In genomic region chr4:168387091-168387490, GRCh38 we compare ENCODE assay signal across 24 cellular contexts.
A peak's percentile ranks its signal among the peaks of the same experiment; 100 is the strongest.
DNase-seq lines count a peak whose midpoint lies in the region; ATAC-seq, FAIRE-seq and TF ChIP-seq lines count a peak whose summit lies in the region.
"Had no signal": no experiment of that assay in that cellular context is flagged by ENCODE, and none has a peak within 500 bp of the region (broad histone marks: within the 10 kb centered on the region; RNA-seq: fewer than 3 reads in every experiment).

No MANE protein-coding gene starts in this region.

- H3K79me2 ChIP-seq in endothelial cell of umbilical vein (ENCODE audit: control insufficient read depth, insufficient read depth, low read length) = no peaks in the 10 kb centered on the region

- H3K9me3 ChIP-seq in T-helper 17 cell (ENCODE audit: control insufficient read depth, low read length, poor library complexity, severe bottlenecking) (no peaks in the 10 kb centered on the region), endothelial cell of umbilical vein (replicated peaks; ENCODE audit: control insufficient read depth, insufficient read depth, low read length) (no peaks in the 10 kb centered on the region), transverse colon (no peaks in the 10 kb centered on the region)
- H3K9me3 ChIP-seq: BE2C had no signal

- no peaks in the 10 kb centered on the region for H3K9me3 Mint-ChIP-seq in central memory CD8-positive, alpha-beta T cell
- H3K9me3 Mint-ChIP-seq: CD8-positive, alpha-beta memory T cell; HFFc6 had no signal

- no peak for FAIRE-seq in endothelial cell of umbilical vein (lab: Jason Lieb, UNC)
- FAIRE-seq: A204.1, GM12878, GM19239, H54, HTR-8/SVneo had no signal

- no peaks in the 10 kb centered on the region for H3K9me1 ChIP-seq in endothelial cell of umbilical vein (replicated peaks; ENCODE audit: control insufficient read depth, extremely low read depth, insufficient read depth, low read length)

- no peak for ATAC-seq in T-helper 17 cell
- no peak for ATAC-seq in central memory CD8-positive, alpha-beta T cell (replicated peaks; ENCODE audit: extremely low read depth, poor library complexity, severe bottlenecking)
- ATAC-seq: GM12878, HCT116 had no signal

- H3K36me3 ChIP-seq in endothelial cell of umbilical vein (ENCODE audit: control insufficient read depth in 2 of 2, extremely low read depth in 1 of 2, insufficient read depth in 2 of 2, low read length in 2 of 2) (no peaks in the 10 kb centered on the region), transverse colon (peaks cover 0 to 3% (median 0%) of the 10 kb centered on the region in 4 donors)
- H3K36me3 ChIP-seq: BE2C had no signal

- peaks cover 27% of the 10 kb centered on the region for H3K36me3 Mint-ChIP-seq in T-helper 17 cell (ENCODE audit: low read depth)
- H3K36me3 Mint-ChIP-seq in central memory CD8-positive, alpha-beta T cell (ENCODE audit: insufficient read depth) = peaks cover 37% of the 10 kb centered on the region

- dilution Hi-C loops in endothelial cell of umbilical vein (cut with MboI; ENCODE audit: extremely low pct_ligation_motif_present, low sequenced_read_pairs) = no loop called here

- H3K4me3 Mint-ChIP-seq in T-helper 17 cell = no peak overlapping the region
- H3K4me3 Mint-ChIP-seq in central memory CD8-positive, alpha-beta T cell = no peak overlapping the region
- H3K4me3 Mint-ChIP-seq: CD4-positive, CD25-positive, alpha-beta regulatory T cell; CD8-positive, alpha-beta memory T cell; HFFc6 had no signal

- TF ChIP-seq POLR2A in endothelial cell of umbilical vein (IDR thresholded peaks at IDR 0.05; ENCODE audit: low read depth, low read length) = no peak
- no peak for TF ChIP-seq POLR2A in transverse colon (IDR thresholded peaks at IDR 0.05)

- 59 to 92% methylated on average over 2 to 3 of the region's 3 CpGs for WGBS in transverse colon (ENCODE audit: low coverage in 1 of 2), 2 donors

- TF ChIP-seq EP300 in transverse colon (IDR thresholded peaks at IDR 0.05; ENCODE audit: low read depth) = no peak

- TF ChIP-seq CTCF in endothelial cell of umbilical vein (IDR thresholded peaks at IDR 0.05; ENCODE audit: extremely low read depth in 1 of 2, insufficient read depth in 1 of 2, low read depth in 1 of 2, low read length in 2 of 2) (no peak), GM13976 (IDR thresholded peaks at IDR 0.05; ENCODE audit: borderline replicate concordance, control extremely low read depth, extremely low read depth, insufficient read depth, missing control alignments) (no peak), transverse colon (IDR thresholded peaks at IDR 0.05) (no peak)

- H3K4me1 ChIP-seq in endothelial cell of umbilical vein (ENCODE audit: control insufficient read depth, extremely low read depth, insufficient read depth, low read length) = peaks cover 47% of the 10 kb centered on the region
- peaks cover 0 to 39% (median 14%) of the 10 kb centered on the region in 4 donors for H3K4me1 ChIP-seq in transverse colon

- H3K27ac Mint-ChIP-seq in T-helper 17 cell = peak overlapping the region; percentile 53
- H3K27ac Mint-ChIP-seq in central memory CD8-positive, alpha-beta T cell (ENCODE audit: low read depth) = peak overlapping the region; percentile 41
- H3K27ac Mint-ChIP-seq: CD4-positive, CD25-positive, alpha-beta regulatory T cell; HFFc6 had no signal

- H3K4me2 ChIP-seq in endothelial cell of umbilical vein (ENCODE audit: insufficient read depth, low read length) = no peak overlapping the region

- H3K27ac ChIP-seq in endothelial cell of umbilical vein (ENCODE audit: insufficient read depth, low read depth, low read length) (no peak overlapping the region), transverse colon (no peak overlapping the region)

- peaks cover 23% of the 10 kb centered on the region for H3K4me1 Mint-ChIP-seq in T-helper 17 cell
- H3K4me1 Mint-ChIP-seq in central memory CD8-positive, alpha-beta T cell = peaks cover 7% of the 10 kb centered on the region

- POLR2A ChIA-PET in endothelial cell of umbilical vein (lab: Charles Lee) = no interaction called here

- no peaks in the 10 kb centered on the region for H3K27me3 Mint-ChIP-seq in T-helper 17 cell
- H3K27me3 Mint-ChIP-seq in central memory CD8-positive, alpha-beta T cell = no peaks in the 10 kb centered on the region
- H3K27me3 Mint-ChIP-seq: CD4-positive, CD25-positive, alpha-beta regulatory T cell; CD8-positive, alpha-beta memory T cell had no signal

- CTCF ChIA-PET in endothelial cell of umbilical vein (lab: Charles Lee) = no interaction called here

- in situ Hi-C loops in GM13976 (cut with MboI; ENCODE audit: low sequenced_read_pairs, unreplicated experiment) = no loop called here
- in situ Hi-C loops in transverse colon (cut with MboI; ENCODE audit: low pct_ligation_motif_present in 1 of 4, low pct_unique_long_range_greater_than_20kb in 1 of 4, low sequenced_read_pairs in 3 of 4) = no loop called here

- H4K20me1 ChIP-seq in endothelial cell of umbilical vein (replicated peaks; ENCODE audit: control insufficient read depth, extremely low read depth, insufficient read depth, low read length) = no peaks in the 10 kb centered on the region

- DNase-seq in T-helper 17 cell = no peak
- DNase-seq in central memory CD8-positive, alpha-beta T cell (ENCODE audit: low spot score in 2 of 2) = no peak
- peak; percentile 89 for DNase-seq in endothelial cell of umbilical vein (ENCODE audit: low read depth, low spot score)
- DNase-seq in GM13976 (ENCODE audit: low spot score) = no peak
- no peak for DNase-seq in NCI-H345 treated with DMSO at 0.1 percent for 48 hours (lab: John Stamatoyannopoulos, UW; ENCODE audit: unreplicated experiment)
- DNase-seq in transverse colon = no peak
- DNase-seq: ACHN; BE2C; C1 segment of cervical spinal cord; CD4-positive, CD25-positive, alpha-beta regulatory T cell; CD8-positive, alpha-beta memory T cell; COR-L47; DMS 273 treated with DMSO at 0.1 percent for 48 hours; DMS53; DND-41; EL; HFFc6; IMR-90 had no signal

- no peaks in the 10 kb centered on the region for H3K27me3 ChIP-seq in endothelial cell of umbilical vein (ENCODE audit: control insufficient read depth in 2 of 2, insufficient read depth in 2 of 2, low read length in 2 of 2)
- H3K27me3 ChIP-seq in transverse colon = no peaks in the 10 kb centered on the region
- H3K27me3 ChIP-seq: BE2C had no signal

- no peak overlapping the region for H3K9ac ChIP-seq in endothelial cell of umbilical vein (replicated peaks; ENCODE audit: extremely low read depth, insufficient read depth, low read length)

- H3K4me3 ChIP-seq in endothelial cell of umbilical vein (replicated peaks in 1 of 3; ENCODE audit: insufficient read depth in 1 of 3, low read depth in 1 of 3, low read length in 3 of 3) (no peak overlapping the region), transverse colon (no peak overlapping the region)
- H3K4me3 ChIP-seq: GM12878 had no signal

- intact Hi-C loops in endothelial cell of umbilical vein (cut with micrococcal nuclease) = no loop called here
- intact Hi-C loops in transverse colon (cut with DNase I; ENCODE audit: low total_unique reads) = no loop called here

- H2AFZ ChIP-seq in endothelial cell of umbilical vein (ENCODE audit: low read depth, low read length) = no peak overlapping the region

- no TSS peak for BruUV-seq in endothelial cell of umbilical vein (replicated peaks; lab: Mats Ljungman, UMichigan)

TF ChIP-seq in endothelial cell of umbilical vein, 7 proteins besides CTCF, POLR2A, EP300 and RAD21:
- TF ChIP-seq FOS (IDR thresholded peaks at IDR 0.05; ENCODE audit: borderline replicate concordance, insufficient read depth, low read length) (no peak), JUN (IDR thresholded peaks at IDR 0.05; ENCODE audit: borderline replicate concordance, insufficient read depth, insufficient read length, low read depth) (no peak), POLR2AphosphoS5 (IDR thresholded peaks at IDR 0.05; ENCODE audit: insufficient read depth, low read depth, low read length) (no peak), EZH2 (IDR thresholded peaks at IDR 0.05; ENCODE audit: borderline replicate concordance, low read depth, low read length, severe bottlenecking) (no peak), MYC (IDR thresholded peaks at IDR 0.05; ENCODE audit: low read depth, low read length) (no peak), GATA2 (IDR thresholded peaks at IDR 0.05; ENCODE audit: insufficient read depth, insufficient read length, low read depth, low read length) (no peak)
- TF ChIP-seq, protein P1, sequence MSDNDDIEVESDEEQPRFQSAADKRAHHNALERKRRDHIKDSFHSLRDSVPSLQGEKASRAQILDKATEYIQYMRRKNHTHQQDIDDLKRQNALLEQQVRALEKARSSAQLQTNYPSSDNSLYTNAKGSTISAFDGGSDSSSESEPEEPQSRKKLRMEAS (IDR thresholded peaks at IDR 0.05; ENCODE audit: insufficient read depth, insufficient read length) = no peak
